ENCODE assay signal across 8 cellular contexts in the genomic region with DNA sequence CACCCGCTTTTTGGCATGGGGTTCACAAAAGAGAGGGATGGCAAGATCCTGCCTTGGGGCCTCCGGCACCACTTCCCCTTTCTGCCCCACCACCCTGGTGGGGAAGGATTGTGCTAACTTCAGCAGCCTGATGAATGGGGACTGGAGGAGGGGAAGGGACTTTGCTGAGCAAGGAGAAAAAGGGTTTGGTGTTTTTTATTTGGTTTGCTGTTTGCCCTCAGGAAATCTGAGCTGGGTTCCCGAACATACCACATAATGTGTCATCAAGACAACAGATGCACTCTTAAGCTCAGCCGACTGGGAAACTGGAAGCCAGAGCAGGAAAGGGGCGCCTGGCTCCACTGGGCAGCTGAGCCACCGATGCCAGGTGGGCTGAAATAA. TPM values are rescaled to one million over a fixed set of nuclear protein-coding genes. Genes with fewer than 3 reads are reported as not detected.
DNase-seq lines count a peak whose midpoint lies in the region; ATAC-seq and TF ChIP-seq lines count a peak whose summit lies in the region.

No MANE protein-coding gene starts in this region.

- H3K4me3 Mint-ChIP-seq in activated naive CD4-positive, alpha-beta T cell treated with anti-CD3 and anti-CD28 coated beads for 36 hours, result no peak overlapping the region
- peak overlapping the region in 2 of 10 donors; percentile 21 to 57 for H3K4me3 Mint-ChIP-seq in naive thymus-derived CD8-positive, alpha-beta T cell

- no peak overlapping the region for H3K27ac Mint-ChIP-seq in activated naive CD4-positive, alpha-beta T cell treated with anti-CD3 and anti-CD28 coated beads for 36 hours
- H3K27ac Mint-ChIP-seq in naive thymus-derived CD8-positive, alpha-beta T cell, result no peak overlapping the region

- H3K4me3 ChIP-seq in fibroblast of pulmonary artery (replicated peaks; ENCODE audit: low read depth, low read length), result no peak overlapping the region
- H3K4me3 ChIP-seq in sigmoid colon, result peak overlapping the region in 1 of 4 donors; percentile 15

- H3K27me3 Mint-ChIP-seq in activated naive CD4-positive, alpha-beta T cell treated with anti-CD3 and anti-CD28 coated beads for 36 hours (ENCODE audit: low read depth), result no peaks in the 10 kb centered on the region
- H3K27me3 Mint-ChIP-seq in naive thymus-derived CD8-positive, alpha-beta T cell, result peaks cover 0 to 7% (median 2%) of the 10 kb centered on the region in 5 donors

- H3K9me3 ChIP-seq in sigmoid colon, result no peaks in the 10 kb centered on the region

- intact Hi-C loops in sigmoid colon (cut with DNase I), result no loop called here
- intact Hi-C loops in activated naive CD4-positive, alpha-beta T cell treated with anti-CD3 and anti-CD28 coated beads for 36 hours (cut with micrococcal nuclease), result no loop called here

- POLR2A ChIA-PET in naive thymus-derived CD8-positive, alpha-beta T cell (lab: Charles Lee), result no interaction called here

- CTCF ChIA-PET in activated naive CD4-positive, alpha-beta T cell treated with anti-CD3 and anti-CD28 coated beads for 36 hours (lab: Charles Lee), result interaction anchor here (0.7 kb wide), 1 partner anchor 8 kb away, joined by 3 read pairs; no protein-coding TSS in a partner anchor

- no peaks in the 10 kb centered on the region for H3K27me3 ChIP-seq in sigmoid colon

- H3K36me3 ChIP-seq in sigmoid colon, result peaks cover 0 to 67% (median 3%) of the 10 kb centered on the region in 4 donors

- peak overlapping the region; percentile 48 to 56 (median 52) for H3K27ac ChIP-seq in sigmoid colon

- TF ChIP-seq CTCF in fibroblast of pulmonary artery (IDR thresholded peaks at IDR 0.05; ENCODE audit: low read length, missing control alignments) (no peak), sigmoid colon (IDR thresholded peaks at IDR 0.05) (no peak), omental fat pad (IDR thresholded peaks at IDR 0.05) (no peak)

- H3K36me3 Mint-ChIP-seq in activated naive CD4-positive, alpha-beta T cell treated with anti-CD3 and anti-CD28 coated beads for 36 hours (ENCODE audit: low read depth), result no peaks in the 10 kb centered on the region
- no peaks in the 10 kb centered on the region for H3K36me3 Mint-ChIP-seq in naive thymus-derived CD8-positive, alpha-beta T cell

- no peak for TF ChIP-seq EP300 in sigmoid colon (IDR thresholded peaks at IDR 0.05)

- H3K4me1 ChIP-seq in sigmoid colon, result no peaks in the 10 kb centered on the region

- DNase-seq in GM04503 (ENCODE audit: low read depth) (peak; percentile 76), fibroblast of pulmonary artery (ENCODE audit: low read depth) (peak; percentile 40), sigmoid colon (no peak), NCI-H2081 (lab: John Stamatoyannopoulos, UW) (no peak), omental fat pad (ENCODE audit: low spot score) (no peak)
- no peak for DNase-seq in activated naive CD4-positive, alpha-beta T cell treated with anti-CD3 and anti-CD28 coated beads for 36 hours
- no peak for DNase-seq in naive thymus-derived CD8-positive, alpha-beta T cell

- WGBS in sigmoid colon, 2 donors, result 42 to 64% methylated on average over 6 of the region's 6 CpGs

- TF ChIP-seq POLR2A in sigmoid colon (IDR thresholded peaks at IDR 0.05), result no peak

- ATAC-seq in omental fat pad (ENCODE audit: low FRiP score), result no peak
- no peak for ATAC-seq in naive thymus-derived CD8-positive, alpha-beta T cell

- H3K9me3 Mint-ChIP-seq in activated naive CD4-positive, alpha-beta T cell treated with anti-CD3 and anti-CD28 coated beads for 36 hours, result no peaks in the 10 kb centered on the region
- no peaks in the 10 kb centered on the region for H3K9me3 Mint-ChIP-seq in naive thymus-derived CD8-positive, alpha-beta T cell

- peaks cover 9% of the 10 kb centered on the region for H3K4me1 Mint-ChIP-seq in activated naive CD4-positive, alpha-beta T cell treated with anti-CD3 and anti-CD28 coated beads for 36 hours (ENCODE audit: low read depth)
- H3K4me1 Mint-ChIP-seq in naive thymus-derived CD8-positive, alpha-beta T cell, result peaks cover 4 to 19% (median 8%) of the 10 kb centered on the region in 4 donors

TF ChIP-seq in PFSK-1, 5 proteins besides CTCF, POLR2A, EP300 and RAD21:
- TF ChIP-seq SIN3A (IDR thresholded peaks at IDR 0.05; ENCODE audit: borderline replicate concordance, insufficient read depth, low read length) (peak; percentile 32; the same call in 1 of the 2 replicates), TAF1 (IDR thresholded peaks at IDR 0.05; ENCODE audit: borderline replicate concordance, insufficient read depth, low read length) (no peak), FOXP2 (optimal IDR thresholded peaks at IDR 0.05; ENCODE audit: borderline replicate concordance, extremely low read depth, extremely low read length, insufficient read depth) (no peak), POLR2AphosphoS5 (IDR thresholded peaks at IDR 0.05; ENCODE audit: low read depth, low read length) (no peak)
- TF ChIP-seq, protein P1, sequence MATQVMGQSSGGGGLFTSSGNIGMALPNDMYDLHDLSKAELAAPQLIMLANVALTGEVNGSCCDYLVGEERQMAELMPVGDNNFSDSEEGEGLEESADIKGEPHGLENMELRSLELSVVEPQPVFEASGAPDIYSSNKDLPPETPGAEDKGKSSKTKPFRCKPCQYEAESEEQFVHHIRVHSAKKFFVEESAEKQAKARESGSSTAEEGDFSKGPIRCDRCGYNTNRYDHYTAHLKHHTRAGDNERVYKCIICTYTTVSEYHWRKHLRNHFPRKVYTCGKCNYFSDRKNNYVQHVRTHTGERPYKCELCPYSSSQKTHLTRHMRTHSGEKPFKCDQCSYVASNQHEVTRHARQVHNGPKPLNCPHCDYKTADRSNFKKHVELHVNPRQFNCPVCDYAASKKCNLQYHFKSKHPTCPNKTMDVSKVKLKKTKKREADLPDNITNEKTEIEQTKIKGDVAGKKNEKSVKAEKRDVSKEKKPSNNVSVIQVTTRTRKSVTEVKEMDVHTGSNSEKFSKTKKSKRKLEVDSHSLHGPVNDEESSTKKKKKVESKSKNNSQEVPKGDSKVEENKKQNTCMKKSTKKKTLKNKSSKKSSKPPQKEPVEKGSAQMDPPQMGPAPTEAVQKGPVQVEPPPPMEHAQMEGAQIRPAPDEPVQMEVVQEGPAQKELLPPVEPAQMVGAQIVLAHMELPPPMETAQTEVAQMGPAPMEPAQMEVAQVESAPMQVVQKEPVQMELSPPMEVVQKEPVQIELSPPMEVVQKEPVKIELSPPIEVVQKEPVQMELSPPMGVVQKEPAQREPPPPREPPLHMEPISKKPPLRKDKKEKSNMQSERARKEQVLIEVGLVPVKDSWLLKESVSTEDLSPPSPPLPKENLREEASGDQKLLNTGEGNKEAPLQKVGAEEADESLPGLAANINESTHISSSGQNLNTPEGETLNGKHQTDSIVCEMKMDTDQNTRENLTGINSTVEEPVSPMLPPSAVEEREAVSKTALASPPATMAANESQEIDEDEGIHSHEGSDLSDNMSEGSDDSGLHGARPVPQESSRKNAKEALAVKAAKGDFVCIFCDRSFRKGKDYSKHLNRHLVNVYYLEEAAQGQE (IDR thresholded peaks at IDR 0.05; ENCODE audit: insufficient read depth in 1 of 2, low read depth in 2 of 2, low read length in 2 of 2), result no peak

RNA-seq across cellular contexts. Expression of a gene that starts 19.9 kb away (rescaled TPM):
- polyA plus RNA-seq in PFSK-1 (2012; ENCODE audit: insufficient read length, low read depth), result 86.6 TPM
- total RNA-seq in sigmoid colon (10 to 100 TPM; 14.3 to 27.4 (median 20.2) TPM), omental fat pad (10 to 100 TPM; 12.5 to 27.2 (median 16.8) TPM)
- polyA plus RNA-seq in sigmoid colon, result 1 to 10 TPM; 1.2 to 5.3 (median 3.5) TPM
- total RNA-seq in activated naive CD4-positive, alpha-beta T cell treated with anti-CD3 and anti-CD28 coated beads for 36 hours, result 1 to 10 TPM; 1.7 to 2.3 TPM
- under 1 TPM in 1 of 2 experiments, not detected in 1; 0.63 TPM for total RNA-seq in naive thymus-derived CD8-positive, alpha-beta T cell
- polyA plus RNA-seq in naive thymus-derived CD8-positive, alpha-beta T cell, result under 1 TPM in 1 of 3 donors, not detected in 2; 0.10 TPM

Comparison
In these comparisons a context has a peak if more than half of its experiments do, and no peak if none do; other contexts are left out.
1. DNase-seq: peak in GM04503 (single experiment) and fibroblast of pulmonary artery (single experiment); none in sigmoid colon (single experiment), activated naive CD4-positive, alpha-beta T cell treated with anti-CD3 and anti-CD28 coated beads for 36 hours (single experiment), NCI-H2081 (0 of 2), omental fat pad (single experiment) and naive thymus-derived CD8-positive, alpha-beta T cell (0 of 10).
2. RNA of a gene that starts 19.9 kb away (total RNA-seq): 14.3 to 27.4 TPM in sigmoid colon and 12.5 to 27.2 TPM in omental fat pad; 1.7 to 2.3 TPM in activated naive CD4-positive, alpha-beta T cell treated with anti-CD3 and anti-CD28 coated beads for 36 hours and 0.63 TPM in naive thymus-derived CD8-positive, alpha-beta T cell; every median in the first group is over 4 times any median in the second.